ENCODE assay signal across 25 cellular contexts in genomic region chr13:107239213-107239612, GRCh38.
"Had no signal": no experiment of that assay in that cellular context is flagged by ENCODE, and none has a peak within 500 bp of the region (broad histone marks: within the 10 kb centered on the region; RNA-seq: fewer than 3 reads in every experiment).

No MANE protein-coding gene starts in this region.

- FAIRE-seq: endometrium, islet of Langerhans, keratinocyte had no signal

- DNase-seq: cortex of kidney; effector CD8-positive, alpha-beta T cell; effector memory CD8-positive, alpha-beta T cell; endodermal cell; erythroblast; esophagus squamous epithelium; foreskin fibroblast; foreskin melanocyte; gastrocnemius medialis; glutamatergic neuron; head of caudate nucleus; heart right ventricle; hippocampal formation; left cardiac atrium; left lung; left ventricle myocardium superior; lower lobe of right lung; mesenchymal stem cell; mucosa of descending colon; naive B cell; naive thymus-derived CD8-positive, alpha-beta T cell had no signal

- ATAC-seq: effector memory CD8-positive, alpha-beta T cell; esophagus mucosa; gastrocnemius medialis; heart right ventricle; left cardiac atrium; left lung; left ventricle myocardium superior; lower lobe of right lung; mucosa of descending colon; naive thymus-derived CD8-positive, alpha-beta T cell had no signal
